In the genomic region with DNA sequence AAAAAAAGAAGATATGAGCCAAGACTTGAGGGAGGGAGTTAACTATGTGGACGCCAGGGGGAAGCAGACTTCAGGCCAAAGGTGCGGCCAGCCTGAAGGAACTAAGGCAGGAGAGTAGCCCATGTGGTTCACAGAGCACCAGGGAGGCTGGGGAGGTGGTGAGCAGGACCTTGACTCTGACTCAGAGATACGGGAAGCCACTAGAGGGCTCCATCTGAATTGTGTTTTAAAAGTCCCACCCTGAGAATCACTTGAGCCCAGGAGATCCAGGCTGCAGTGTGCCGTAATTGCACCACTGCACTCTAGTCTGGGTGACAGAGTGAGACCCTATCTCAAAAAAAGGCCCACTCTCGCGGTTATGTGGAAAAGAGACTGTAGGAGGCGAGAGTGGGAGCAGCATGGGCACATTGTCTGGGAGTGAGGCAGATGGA, we compare ENCODE assay signal across 9 cellular contexts. TPM values are rescaled to one million over a fixed set of nuclear protein-coding genes. Genes with fewer than 3 reads are reported as not detected.
A peak's percentile ranks its signal among the peaks of the same experiment; 100 is the strongest.
DNase-seq lines count a peak whose midpoint lies in the region; ATAC-seq, FAIRE-seq and TF ChIP-seq lines count a peak whose summit lies in the region.
"Had no signal": no experiment of that assay in that cellular context is flagged by ENCODE, and none has a peak within 500 bp of the region (broad histone marks: within the 10 kb centered on the region; RNA-seq: fewer than 3 reads in every experiment).

No MANE protein-coding gene starts in this region.

- H4K20me1 ChIP-seq in GM23338 (replicated peaks; ENCODE audit: insufficient read depth) (peaks cover 48% of the 10 kb centered on the region), OCI-LY3 (ENCODE audit: insufficient read depth, low read length) (peaks cover 40% of the 10 kb centered on the region)

- H3K27me3 ChIP-seq in GM23338 (ENCODE audit: insufficient read depth) = no peaks in the 10 kb centered on the region
- H3K27me3 ChIP-seq in OCI-LY3 (ENCODE audit: low read depth, low read length) = no peaks in the 10 kb centered on the region
- H3K27me3 ChIP-seq in endodermal cell (ENCODE audit: control insufficient read depth, insufficient read depth, low read length, poor library complexity, severe bottlenecking) = no peaks in the 10 kb centered on the region

- H3K36me3 Mint-ChIP-seq in GM23338 (ENCODE audit: low read depth) = peaks cover 4% of the 10 kb centered on the region
- H3K36me3 Mint-ChIP-seq in endodermal cell (ENCODE audit: low read depth) = peaks cover 14% of the 10 kb centered on the region
- H3K36me3 Mint-ChIP-seq in nephron (ENCODE audit: low read depth) = peaks cover 14% of the 10 kb centered on the region
- H3K36me3 Mint-ChIP-seq: naive B cell had no signal

- H2AFZ ChIP-seq in GM23338 (no peak overlapping the region), OCI-LY3 (ENCODE audit: low read depth, low read length) (no peak overlapping the region)

- H3K36me3 ChIP-seq in GM23338 (ENCODE audit: insufficient read depth) = peaks cover 9% of the 10 kb centered on the region; the same call in 1 of the 2 replicates
- peaks cover 41% of the 10 kb centered on the region for H3K36me3 ChIP-seq in OCI-LY3 (replicated peaks; ENCODE audit: low read depth, low read length)
- H3K36me3 ChIP-seq in endodermal cell (ENCODE audit: control insufficient read depth, insufficient read depth, low read length) = peaks cover 74% of the 10 kb centered on the region

- WGBS in endodermal cell (ENCODE audit: insufficient coverage in 1 of 2, insufficient read length in 1 of 2), 2 experiments = 66 to 70% methylated on average over 5 to 7 of the region's 7 CpGs

- H3K4me3 Mint-ChIP-seq in GM23338 (no peak overlapping the region), endodermal cell (no peak overlapping the region), nephron (no peak overlapping the region)
- H3K4me3 Mint-ChIP-seq: naive B cell had no signal

- DNase-seq in D721Med (ENCODE audit: insufficient read length, low spot score) (no peak), GM23338 (ENCODE audit: low spot score) (peak; percentile 94), endodermal cell (peak; percentile 95), KG1 (lab: John Stamatoyannopoulos, UW) (no peak), NK-92 (lab: John Stamatoyannopoulos, UW; ENCODE audit: unreplicated experiment) (no peak)
- DNase-seq: naive B cell had no signal

- H3F3A ChIP-seq in GM23338 (replicated peaks; ENCODE audit: low read depth) = no peaks in the 10 kb centered on the region

- H3K9me3 Mint-ChIP-seq in GM23338 (no peaks in the 10 kb centered on the region), endodermal cell (no peaks in the 10 kb centered on the region), nephron (no peaks in the 10 kb centered on the region)
- H3K9me3 Mint-ChIP-seq: naive B cell had no signal

- H3K27ac Mint-ChIP-seq in GM23338 = no peak overlapping the region
- no peak overlapping the region for H3K27ac Mint-ChIP-seq in endodermal cell
- no peak overlapping the region for H3K27ac Mint-ChIP-seq in nephron

- 0 out of 2 replicates have a peak overlapping the region, but pooled peaks have one; percentile 35 for H3K27ac ChIP-seq in GM23338 (ENCODE audit: low read depth)
- H3K27ac ChIP-seq in OCI-LY3 (ENCODE audit: low read length) = no peak overlapping the region
- H3K27ac ChIP-seq in endodermal cell (ENCODE audit: low read depth, low read length) = no peak overlapping the region

- H3K4me2 ChIP-seq in GM23338 = no peak overlapping the region
- H3K4me2 ChIP-seq in OCI-LY3 (ENCODE audit: low read length) = no peak overlapping the region

- H3K4me1 Mint-ChIP-seq in GM23338 = no peaks in the 10 kb centered on the region; the same call in 2 of the 3 replicates
- peaks cover 3% of the 10 kb centered on the region for H3K4me1 Mint-ChIP-seq in endodermal cell
- peaks cover 4% of the 10 kb centered on the region for H3K4me1 Mint-ChIP-seq in nephron

- TF ChIP-seq CTCF in D721Med (IDR thresholded peaks at IDR 0.05; ENCODE audit: insufficient read depth, missing control alignments) (peak; percentile 44), GM23338 (conservative IDR thresholded peaks at IDR 0.05; ENCODE audit: low read depth in 2 of 2) (peak; percentile 67 to 70), OCI-LY3 (IDR thresholded peaks at IDR 0.05; ENCODE audit: low read depth, low read length) (peak; percentile 51), endodermal cell (conservative IDR thresholded peaks at IDR 0.05) (peak; percentile 81), nephron (IDR thresholded peaks at IDR 0.05; ENCODE audit: unreplicated experiment in 3 of 3) (peak; percentile 28 to 47 (median 29))

- H3K4me3 ChIP-seq in GM23338 = no peak overlapping the region
- H3K4me3 ChIP-seq in OCI-LY3 (ENCODE audit: low read length) = no peak overlapping the region
- H3K4me3 ChIP-seq in endodermal cell (ENCODE audit: low read length) = no peak overlapping the region

- H3K9me3 ChIP-seq in OCI-LY3 (ENCODE audit: insufficient read depth, low read length) (no peaks in the 10 kb centered on the region), endodermal cell (ENCODE audit: control insufficient read depth, low read length) (no peaks in the 10 kb centered on the region)

- H3K9ac ChIP-seq in OCI-LY3 (ENCODE audit: low read length) (no peak overlapping the region), endodermal cell (ENCODE audit: extremely low read depth, low read length, poor library complexity, severe bottlenecking) (no peak overlapping the region)

- ATAC-seq in GM23338 (peak; percentile 100), HG03045 (IDR thresholded peaks at IDR 0.05; ENCODE audit: unreplicated experiment) (no peak)

- H3K9me2 ChIP-seq in GM23338 (ENCODE audit: insufficient read depth) = no peaks in the 10 kb centered on the region

- H3K79me2 ChIP-seq in GM23338 (replicated peaks; ENCODE audit: insufficient read depth) = peaks cover 40% of the 10 kb centered on the region
- peaks cover 82% of the 10 kb centered on the region for H3K79me2 ChIP-seq in OCI-LY3 (ENCODE audit: low read length)

- H3K4me1 ChIP-seq in GM23338 (ENCODE audit: insufficient read depth) (no peaks in the 10 kb centered on the region), OCI-LY3 (ENCODE audit: low read length) (peaks cover 18% of the 10 kb centered on the region), endodermal cell (ENCODE audit: control insufficient read depth, insufficient read depth, low read length) (no peaks in the 10 kb centered on the region)

- no peaks in the 10 kb centered on the region for H3K27me3 Mint-ChIP-seq in GM23338 (ENCODE audit: insufficient read depth, low read depth, poor library complexity)
- no peaks in the 10 kb centered on the region for H3K27me3 Mint-ChIP-seq in endodermal cell (ENCODE audit: insufficient read depth)
- H3K27me3 Mint-ChIP-seq in nephron (ENCODE audit: low read depth) = no peaks in the 10 kb centered on the region
- H3K27me3 Mint-ChIP-seq: naive B cell had no signal

- FAIRE-seq in D721Med (lab: Jason Lieb, UNC) = no peak

TF ChIP-seq in GM23338, 12 proteins besides CTCF, POLR2A, EP300 and RAD21 (continues in another document):
- TF ChIP-seq ETS1 (IDR thresholded peaks at IDR 0.05) = no peak

RNA-seq across cellular contexts. Expression of gene CEP192, which starts 12.3 kb away (rescaled TPM):
- total RNA-seq in GM23338 (2014; rRNA removed; shearing (Covaris generic)) = 23.3 and 30.6 TPM in 2 replicates
- polyA plus RNA-seq in GM23338 (2016; fragmentation: Nextera tagmentation; extraction: Ambion mirVana) = 15.2 and 19.9 TPM in 2 replicates
- total RNA-seq in endodermal cell = 10 to 100 TPM; 26.4 to 35.6 TPM
- 29.3 TPM for polyA plus RNA-seq in endodermal cell (2013, experiment 1 of 2)
- 33.1 TPM for polyA plus RNA-seq in endodermal cell (2013, experiment 2 of 2)

RNA-seq across cellular contexts. Expression of gene SEH1L, which starts 55.7 kb away (rescaled TPM):
- 72.0 and 95.0 TPM in 2 replicates for total RNA-seq in GM23338 (2014; rRNA removed; shearing (Covaris generic))
- 40.9 and 46.9 TPM in 2 replicates for polyA plus RNA-seq in GM23338 (2016; fragmentation: Nextera tagmentation; extraction: Ambion mirVana)
- total RNA-seq in endodermal cell = 10 to 100 TPM; 58.4 to 63.0 TPM
- polyA plus RNA-seq in endodermal cell (2013, experiment 1 of 2) = 29.5 TPM
- polyA plus RNA-seq in endodermal cell (2013, experiment 2 of 2) = 28.6 TPM

Comparison
In these comparisons a context has a peak if more than half of its experiments do, and no peak if none do; other contexts are left out.
1. DNase-seq: peak in GM23338 (single experiment) and endodermal cell (single experiment); none in D721Med (single experiment), KG1 (single experiment) and NK-92 (single experiment).
2. CTCF ChIP-seq: peak in every context shown above with its lines; median percentile 81 in endodermal cell; 68 in GM23338; 51 in OCI-LY3; 44 in D721Med; 29 in nephron.